8 cellular contexts compared by ENCODE assay signal in genomic region chr17:8226536-8227237, GRCh38. TPM values are rescaled to one million over a fixed set of nuclear protein-coding genes. Genes with fewer than 3 reads are reported as not detected.
DNase-seq lines count a peak whose midpoint lies in the region; ATAC-seq and TF ChIP-seq lines count a peak whose summit lies in the region.

No MANE protein-coding gene starts in this region.

- no peaks in the 10 kb centered on the region for H3K9me3 ChIP-seq in thyroid gland

- peak overlapping the region; percentile 18 to 42 for H3K4me3 Mint-ChIP-seq in activated T-cell treated with anti-CD3 and anti-CD28 coated beads, Interleukin-2, amount 50 U/mL, for 72 hours
- peak overlapping the region; percentile 36 for H3K4me3 Mint-ChIP-seq in natural killer cell

- peaks cover 38 to 47% of the 10 kb centered on the region in 2 donors for H3K36me3 ChIP-seq in thyroid gland

- no peaks in the 10 kb centered on the region for H3K27me3 ChIP-seq in thyroid gland

- H3K9me3 Mint-ChIP-seq in activated T-cell treated with anti-CD3 and anti-CD28 coated beads, Interleukin-2, amount 50 U/mL, for 72 hours, result no peaks in the 10 kb centered on the region
- peaks cover 0 to 4% of the 10 kb centered on the region in 2 donors for H3K9me3 Mint-ChIP-seq in natural killer cell

- no peaks in the 10 kb centered on the region for H3K27me3 Mint-ChIP-seq in activated T-cell treated with anti-CD3 and anti-CD28 coated beads, Interleukin-2, amount 50 U/mL, for 72 hours (ENCODE audit: low read depth)
- H3K27me3 Mint-ChIP-seq in natural killer cell (ENCODE audit: low read depth in 2 of 2), result peaks cover 4 to 8% of the 10 kb centered on the region in 2 donors

- WGBS in thyroid gland, 2 donors, result 11 to 15% methylated on average over 30 to 32 of the region's 32 CpGs

- peaks cover 8 to 12% of the 10 kb centered on the region in 2 donors for H3K4me1 ChIP-seq in thyroid gland

- peak overlapping the region; percentile 23 to 59 (median 32) for H3K27ac ChIP-seq in thyroid gland

- no peak for TF ChIP-seq POLR2A in thyroid gland (IDR thresholded peaks at IDR 0.05)

- H3K4me1 Mint-ChIP-seq in activated T-cell treated with anti-CD3 and anti-CD28 coated beads, Interleukin-2, amount 50 U/mL, for 72 hours (ENCODE audit: low read depth), result peaks cover 49% of the 10 kb centered on the region
- H3K4me1 Mint-ChIP-seq in natural killer cell, result peaks cover 45 to 47% of the 10 kb centered on the region in 2 donors

- no peak for ATAC-seq in activated T-cell treated with anti-CD3 and anti-CD28 coated beads, Interleukin-2, amount 50 U/mL, for 72 hours (replicated peaks in 1 of 2)
- ATAC-seq in natural killer cell (no peak), HG03469 (IDR thresholded peaks at IDR 0.05; ENCODE audit: unreplicated experiment) (no peak), GM19395 (IDR thresholded peaks at IDR 0.05; ENCODE audit: unreplicated experiment) (no peak)

- peak overlapping the region; percentile 30 for H3K4me3 ChIP-seq in GM12864 (ENCODE audit: low read depth, low read length)
- H3K4me3 ChIP-seq in fibroblast of villous mesenchyme (ENCODE audit: low read depth, low read length), result peak overlapping the region; percentile 58
- no peak overlapping the region for H3K4me3 ChIP-seq in thyroid gland (replicated peaks in 1 of 3)

- intact Hi-C loops in natural killer cell (cut with micrococcal nuclease) (no loop called here), thyroid gland (cut with DNase I) (loop anchor here (10.0 kb wide), 2 partner anchors 68 to 102 kb away; partner anchors contain the start of genes HES7 and SLC25A35)

- H3K27ac Mint-ChIP-seq in activated T-cell treated with anti-CD3 and anti-CD28 coated beads, Interleukin-2, amount 50 U/mL, for 72 hours, result peak overlapping the region; percentile 86
- peak overlapping the region; percentile 81 to 100 for H3K27ac Mint-ChIP-seq in natural killer cell

- peak; percentile 63 for DNase-seq in GM12864 (ENCODE audit: low read depth)
- peak; percentile 93 for DNase-seq in NCI-H2227 treated with DMSO at 0.1 percent for 48 hours (lab: John Stamatoyannopoulos, UW)
- peak; percentile 45 to 53 for DNase-seq in activated T-cell treated with anti-CD3 and anti-CD28 coated beads, Interleukin-2, amount 50 U/mL, for 72 hours
- DNase-seq in fibroblast of villous mesenchyme (ENCODE audit: low read depth), result peak; percentile 94
- peak; percentile 40 for DNase-seq in natural killer cell
- peak; percentile 52 to 66 for DNase-seq in thyroid gland

- H3K36me3 Mint-ChIP-seq in activated T-cell treated with anti-CD3 and anti-CD28 coated beads, Interleukin-2, amount 50 U/mL, for 72 hours (ENCODE audit: insufficient read depth in 2 of 2), result peaks cover 17 to 19% of the 10 kb centered on the region in 2 donors
- H3K36me3 Mint-ChIP-seq in natural killer cell, result peaks cover 35% of the 10 kb centered on the region

- TF ChIP-seq CTCF in GM12864 (IDR thresholded peaks at IDR 0.05; ENCODE audit: low read depth, low read length, missing control alignments) (no peak), fibroblast of villous mesenchyme (IDR thresholded peaks at IDR 0.05; ENCODE audit: insufficient read depth, low read depth, low read length) (no peak), natural killer cell (IDR thresholded peaks at IDR 0.05) (no peak), thyroid gland (IDR thresholded peaks at IDR 0.05) (no peak)

RNA-seq across cellular contexts. Expression of gene AURKB, which starts 16.3 kb away (rescaled TPM):
- 100 to 1,000 TPM; 146 to 167 TPM for total RNA-seq in activated T-cell treated with anti-CD3 and anti-CD28 coated beads, Interleukin-2, amount 50 U/mL, for 72 hours
- total RNA-seq in fibroblast of villous mesenchyme (12.9 and 19.0 TPM in 2 replicates), natural killer cell (1 to 10 TPM; 2.1 to 4.8 (median 4.1) TPM), thyroid gland (1 to 10 TPM in 1 of 4 donors, not detected in 3; 6.0 TPM)

RNA-seq across cellular contexts. Expression of gene CTC1, which starts 21.2 kb away (rescaled TPM):
- 10 to 100 TPM; 48.2 to 62.9 TPM for total RNA-seq in activated T-cell treated with anti-CD3 and anti-CD28 coated beads, Interleukin-2, amount 50 U/mL, for 72 hours
- total RNA-seq in fibroblast of villous mesenchyme (6.0 and 10.3 TPM in 2 replicates), natural killer cell (100 to 1,000 TPM; 192 to 251 (median 237) TPM), thyroid gland (10 to 100 TPM; 19.2 to 40.3 (median 21.2) TPM)

RNA-seq across cellular contexts. Expression of gene PFAS, which starts 22.4 kb away (rescaled TPM):
- 10 to 100 TPM; 59.9 to 72.2 TPM for total RNA-seq in activated T-cell treated with anti-CD3 and anti-CD28 coated beads, Interleukin-2, amount 50 U/mL, for 72 hours
- total RNA-seq in fibroblast of villous mesenchyme (38.0 and 41.9 TPM in 2 replicates), natural killer cell (10 to 100 TPM; 23.6 to 30.0 (median 24.0) TPM), thyroid gland (10 to 100 TPM; 14.8 to 39.5 (median 18.3) TPM)

RNA-seq across cellular contexts. Expression of gene BORCS6, which starts 36.7 kb away (rescaled TPM):
- total RNA-seq in activated T-cell treated with anti-CD3 and anti-CD28 coated beads, Interleukin-2, amount 50 U/mL, for 72 hours, result 1 to 10 TPM; 9.6 TPM
- total RNA-seq in fibroblast of villous mesenchyme (6.0 and 8.4 TPM in 2 replicates), natural killer cell (10 to 100 TPM; 10.2 to 15.6 (median 11.6) TPM), thyroid gland (10 to 100 TPM in 3 of 4 donors, 1 to 10 TPM in 1; 7.7 to 17.0 (median 15.5) TPM)

RNA-seq across cellular contexts. Expression of gene TMEM107, which starts 50.5 kb away (rescaled TPM):
- total RNA-seq in activated T-cell treated with anti-CD3 and anti-CD28 coated beads, Interleukin-2, amount 50 U/mL, for 72 hours, result 10 to 100 TPM; 45.1 to 50.8 TPM
- total RNA-seq in fibroblast of villous mesenchyme (15.5 and 23.7 TPM in 2 replicates), natural killer cell (100 to 1,000 TPM in 1 of 3 donors, 10 to 100 TPM in 2; 48.9 to 101 (median 96.1) TPM), thyroid gland (10 to 100 TPM; 19.7 to 34.7 (median 32.2) TPM)

Comparison
In these comparisons a context has a peak if more than half of its experiments do, and no peak if none do; other contexts are left out.
1. DNase-seq: peak in every context shown above with its lines; median percentile 94 in fibroblast of villous mesenchyme; 93 in NCI-H2227 treated with DMSO at 0.1 percent for 48 hours; 63 in GM12864; 59 in thyroid gland; 49 in activated T-cell treated with anti-CD3 and anti-CD28 coated beads, Interleukin-2, amount 50 U/mL, for 72 hours; 40 in natural killer cell.
2. H3K4me3 ChIP-seq: peak in GM12864 (single experiment) and fibroblast of villous mesenchyme (single experiment); none in thyroid gland (0 of 3).